ENCODE assay signal across 1 cellular context in the genomic region with DNA sequence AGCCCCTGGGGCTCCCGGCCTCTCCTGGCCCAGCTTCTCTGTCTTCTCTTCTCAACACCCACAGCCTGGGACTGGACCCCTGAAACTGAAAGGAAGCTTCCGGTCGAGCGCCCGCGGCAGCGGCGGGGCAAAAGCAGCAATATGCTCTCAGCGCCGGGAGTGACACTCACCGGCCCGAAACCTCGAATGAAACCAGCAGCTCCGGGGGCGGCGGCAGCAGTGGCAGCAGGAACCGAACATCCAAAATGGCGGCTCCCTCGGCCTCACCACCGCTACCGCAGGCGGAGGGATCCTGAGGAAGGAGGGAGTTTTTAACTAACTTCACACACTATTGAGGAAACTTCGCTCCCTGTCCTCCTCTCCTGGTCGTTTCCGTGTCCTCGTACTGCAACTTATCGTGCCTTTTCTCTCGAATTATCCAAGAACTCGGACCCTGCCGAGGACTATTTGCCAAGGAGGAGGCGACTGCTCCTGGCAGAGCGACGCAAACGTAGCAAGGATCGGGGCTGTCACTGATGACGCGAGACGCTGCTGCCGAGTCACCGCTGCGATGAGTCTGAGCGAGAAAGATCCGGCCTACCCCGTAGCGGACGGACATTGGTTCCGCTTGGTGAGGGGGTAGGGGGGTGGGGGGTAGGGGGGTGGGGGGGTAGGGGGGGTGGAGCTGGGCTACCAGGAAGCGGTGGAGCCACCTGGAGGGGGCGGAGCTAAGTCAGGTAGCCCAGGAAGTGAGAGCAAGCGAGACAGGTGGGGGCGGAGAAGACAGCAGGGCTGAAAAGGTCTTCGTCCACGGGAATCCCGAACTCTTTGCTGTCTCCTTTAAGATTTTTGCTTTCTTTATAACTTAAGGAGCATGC.
TF ChIP-seq lines count a peak whose summit lies in the region.

Gene AP1G1 (minus strand): TSS at position 242 of the 857 bp plus-strand sequence. CDS start 19,355 bp downstream, outside the sequence.

TF ChIP-seq in GM12878, 131 proteins besides CTCF, POLR2A, EP300 and RAD21 (continued from another document and continues in another):
- TF ChIP-seq E4F1 (IDR thresholded peaks at IDR 0.05; ENCODE audit: borderline replicate concordance, partially characterized antibody) = peak; percentile 77
- TF ChIP-seq, protein P1, sequence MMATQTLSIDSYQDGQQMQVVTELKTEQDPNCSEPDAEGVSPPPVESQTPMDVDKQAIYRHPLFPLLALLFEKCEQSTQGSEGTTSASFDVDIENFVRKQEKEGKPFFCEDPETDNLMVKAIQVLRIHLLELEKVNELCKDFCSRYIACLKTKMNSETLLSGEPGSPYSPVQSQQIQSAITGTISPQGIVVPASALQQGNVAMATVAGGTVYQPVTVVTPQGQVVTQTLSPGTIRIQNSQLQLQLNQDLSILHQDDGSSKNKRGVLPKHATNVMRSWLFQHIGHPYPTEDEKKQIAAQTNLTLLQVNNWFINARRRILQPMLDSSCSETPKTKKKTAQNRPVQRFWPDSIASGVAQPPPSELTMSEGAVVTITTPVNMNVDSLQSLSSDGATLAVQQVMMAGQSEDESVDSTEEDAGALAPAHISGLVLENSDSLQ (IDR thresholded peaks at IDR 0.05) = peak; percentile 85
- TF ChIP-seq MYC (IDR thresholded peaks at IDR 0.05; ENCODE audit: insufficient read depth, insufficient read length, insufficient replicate concordance, low read length, severe bottlenecking) = no peak
- TF ChIP-seq KAT2A (conservative IDR thresholded peaks at IDR 0.05; ENCODE audit: control insufficient read depth, low read depth, low read length) = no peak
- peak; percentile 62; the same call in 1 of the 2 replicates for TF ChIP-seq TBL1XR1 (IDR thresholded peaks at IDR 0.05; ENCODE audit: low read depth, low read length)
- TF ChIP-seq RBBP5 (conservative IDR thresholded peaks at IDR 0.05) = peak; percentile 70; the same call in 1 of the 2 replicates
- TF ChIP-seq, protein P2, sequence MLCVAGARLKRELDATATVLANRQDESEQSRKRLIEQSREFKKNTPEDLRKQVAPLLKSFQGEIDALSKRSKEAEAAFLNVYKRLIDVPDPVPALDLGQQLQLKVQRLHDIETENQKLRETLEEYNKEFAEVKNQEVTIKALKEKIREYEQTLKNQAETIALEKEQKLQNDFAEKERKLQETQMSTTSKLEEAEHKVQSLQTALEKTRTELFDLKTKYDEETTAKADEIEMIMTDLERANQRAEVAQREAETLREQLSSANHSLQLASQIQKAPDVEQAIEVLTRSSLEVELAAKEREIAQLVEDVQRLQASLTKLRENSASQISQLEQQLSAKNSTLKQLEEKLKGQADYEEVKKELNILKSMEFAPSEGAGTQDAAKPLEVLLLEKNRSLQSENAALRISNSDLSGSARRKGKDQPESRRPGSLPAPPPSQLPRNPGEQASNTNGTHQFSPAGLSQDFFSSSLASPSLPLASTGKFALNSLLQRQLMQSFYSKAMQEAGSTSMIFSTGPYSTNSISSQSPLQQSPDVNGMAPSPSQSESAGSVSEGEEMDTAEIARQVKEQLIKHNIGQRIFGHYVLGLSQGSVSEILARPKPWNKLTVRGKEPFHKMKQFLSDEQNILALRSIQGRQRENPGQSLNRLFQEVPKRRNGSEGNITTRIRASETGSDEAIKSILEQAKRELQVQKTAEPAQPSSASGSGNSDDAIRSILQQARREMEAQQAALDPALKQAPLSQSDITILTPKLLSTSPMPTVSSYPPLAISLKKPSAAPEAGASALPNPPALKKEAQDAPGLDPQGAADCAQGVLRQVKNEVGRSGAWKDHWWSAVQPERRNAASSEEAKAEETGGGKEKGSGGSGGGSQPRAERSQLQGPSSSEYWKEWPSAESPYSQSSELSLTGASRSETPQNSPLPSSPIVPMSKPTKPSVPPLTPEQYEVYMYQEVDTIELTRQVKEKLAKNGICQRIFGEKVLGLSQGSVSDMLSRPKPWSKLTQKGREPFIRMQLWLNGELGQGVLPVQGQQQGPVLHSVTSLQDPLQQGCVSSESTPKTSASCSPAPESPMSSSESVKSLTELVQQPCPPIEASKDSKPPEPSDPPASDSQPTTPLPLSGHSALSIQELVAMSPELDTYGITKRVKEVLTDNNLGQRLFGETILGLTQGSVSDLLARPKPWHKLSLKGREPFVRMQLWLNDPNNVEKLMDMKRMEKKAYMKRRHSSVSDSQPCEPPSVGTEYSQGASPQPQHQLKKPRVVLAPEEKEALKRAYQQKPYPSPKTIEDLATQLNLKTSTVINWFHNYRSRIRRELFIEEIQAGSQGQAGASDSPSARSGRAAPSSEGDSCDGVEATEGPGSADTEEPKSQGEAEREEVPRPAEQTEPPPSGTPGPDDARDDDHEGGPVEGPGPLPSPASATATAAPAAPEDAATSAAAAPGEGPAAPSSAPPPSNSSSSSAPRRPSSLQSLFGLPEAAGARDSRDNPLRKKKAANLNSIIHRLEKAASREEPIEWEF (IDR thresholded peaks at IDR 0.05; ENCODE audit: insufficient replicate concordance, low read depth, low read length) = no peak
- peak; percentile 91 for TF ChIP-seq TARDBP (IDR thresholded peaks at IDR 0.05; ENCODE audit: borderline replicate concordance)
- no peak for TF ChIP-seq ZSCAN29 (IDR thresholded peaks at IDR 0.05)
- TF ChIP-seq EED (IDR thresholded peaks at IDR 0.05; ENCODE audit: low read depth) = peak; percentile 35; the same call in 1 of the 2 replicates
- TF ChIP-seq NFIC (IDR thresholded peaks at IDR 0.05; ENCODE audit: low read depth, low read length) = peak; percentile 51; the same call in 1 of the 2 replicates
- TF ChIP-seq TCF12 (IDR thresholded peaks at IDR 0.05; ENCODE audit: low read depth, low read length) = peak; percentile 80
- TF ChIP-seq HSF1 (IDR thresholded peaks at IDR 0.05; ENCODE audit: low read depth, low read length) = no peak
- TF ChIP-seq ELK1 (IDR thresholded peaks at IDR 0.05; ENCODE audit: low read depth, low read length) = 0 out of 2 replicates have a peak, but pooled peaks have one; percentile 20
- peak; percentile 99 for TF ChIP-seq CREM (IDR thresholded peaks at IDR 0.05; ENCODE audit: low read depth)
- peak; percentile 30 for TF ChIP-seq BACH1 (IDR thresholded peaks at IDR 0.05; ENCODE audit: borderline replicate concordance)
- no peak for TF ChIP-seq ZNF274 (IDR thresholded peaks at IDR 0.05; ENCODE audit: insufficient read depth, insufficient read length)
- TF ChIP-seq NR2C1 (IDR thresholded peaks at IDR 0.05) = peak; percentile 66
- TF ChIP-seq, protein P3, sequence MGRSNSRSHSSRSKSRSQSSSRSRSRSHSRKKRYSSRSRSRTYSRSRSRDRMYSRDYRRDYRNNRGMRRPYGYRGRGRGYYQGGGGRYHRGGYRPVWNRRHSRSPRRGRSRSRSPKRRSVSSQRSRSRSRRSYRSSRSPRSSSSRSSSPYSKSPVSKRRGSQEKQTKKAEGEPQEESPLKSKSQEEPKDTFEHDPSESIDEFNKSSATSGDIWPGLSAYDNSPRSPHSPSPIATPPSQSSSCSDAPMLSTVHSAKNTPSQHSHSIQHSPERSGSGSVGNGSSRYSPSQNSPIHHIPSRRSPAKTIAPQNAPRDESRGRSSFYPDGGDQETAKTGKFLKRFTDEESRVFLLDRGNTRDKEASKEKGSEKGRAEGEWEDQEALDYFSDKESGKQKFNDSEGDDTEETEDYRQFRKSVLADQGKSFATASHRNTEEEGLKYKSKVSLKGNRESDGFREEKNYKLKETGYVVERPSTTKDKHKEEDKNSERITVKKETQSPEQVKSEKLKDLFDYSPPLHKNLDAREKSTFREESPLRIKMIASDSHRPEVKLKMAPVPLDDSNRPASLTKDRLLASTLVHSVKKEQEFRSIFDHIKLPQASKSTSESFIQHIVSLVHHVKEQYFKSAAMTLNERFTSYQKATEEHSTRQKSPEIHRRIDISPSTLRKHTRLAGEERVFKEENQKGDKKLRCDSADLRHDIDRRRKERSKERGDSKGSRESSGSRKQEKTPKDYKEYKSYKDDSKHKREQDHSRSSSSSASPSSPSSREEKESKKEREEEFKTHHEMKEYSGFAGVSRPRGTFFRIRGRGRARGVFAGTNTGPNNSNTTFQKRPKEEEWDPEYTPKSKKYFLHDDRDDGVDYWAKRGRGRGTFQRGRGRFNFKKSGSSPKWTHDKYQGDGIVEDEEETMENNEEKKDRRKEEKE (IDR thresholded peaks at IDR 0.05) = no peak
- peak; percentile 9; the same call in 1 of the 2 replicates for TF ChIP-seq SMC3 (IDR thresholded peaks at IDR 0.05; ENCODE audit: borderline replicate concordance, low read length)
- peak; percentile 89 for TF ChIP-seq E2F8 (IDR thresholded peaks at IDR 0.05; ENCODE audit: low read depth, partially characterized antibody)
- peak; percentile 79 for TF ChIP-seq LARP7 (IDR thresholded peaks at IDR 0.05)
- no peak for TF ChIP-seq HDAC2 (IDR thresholded peaks at IDR 0.05)
- TF ChIP-seq BCL3 (IDR thresholded peaks at IDR 0.05; ENCODE audit: borderline replicate concordance, insufficient read depth, low read depth, low read length, poor library complexity, severe bottlenecking) = no peak
- TF ChIP-seq POU2F2 (IDR thresholded peaks at IDR 0.05; ENCODE audit: borderline replicate concordance, low read depth, low read length) = peak; percentile 17; the same call in 2 of the 3 replicates
- peak; percentile 58; the same call in 1 of the 2 replicates for TF ChIP-seq ZBED1 (IDR thresholded peaks at IDR 0.05; ENCODE audit: borderline replicate concordance)
- no peak; the same call in 1 of the 2 replicates for TF ChIP-seq JUND (IDR thresholded peaks at IDR 0.05; ENCODE audit: low read depth, low read length)
- peak; percentile 81 for TF ChIP-seq RAD51 (IDR thresholded peaks at IDR 0.05)
- peak; percentile 100 for TF ChIP-seq NBN (IDR thresholded peaks at IDR 0.05)
- TF ChIP-seq HDGF (IDR thresholded peaks at IDR 0.05) = no peak
- no peak for TF ChIP-seq CBX3 (IDR thresholded peaks at IDR 0.05; ENCODE audit: borderline replicate concordance, low read depth)
